Comparison of ENCODE assay signal across 19 cellular contexts in the genomic region with DNA sequence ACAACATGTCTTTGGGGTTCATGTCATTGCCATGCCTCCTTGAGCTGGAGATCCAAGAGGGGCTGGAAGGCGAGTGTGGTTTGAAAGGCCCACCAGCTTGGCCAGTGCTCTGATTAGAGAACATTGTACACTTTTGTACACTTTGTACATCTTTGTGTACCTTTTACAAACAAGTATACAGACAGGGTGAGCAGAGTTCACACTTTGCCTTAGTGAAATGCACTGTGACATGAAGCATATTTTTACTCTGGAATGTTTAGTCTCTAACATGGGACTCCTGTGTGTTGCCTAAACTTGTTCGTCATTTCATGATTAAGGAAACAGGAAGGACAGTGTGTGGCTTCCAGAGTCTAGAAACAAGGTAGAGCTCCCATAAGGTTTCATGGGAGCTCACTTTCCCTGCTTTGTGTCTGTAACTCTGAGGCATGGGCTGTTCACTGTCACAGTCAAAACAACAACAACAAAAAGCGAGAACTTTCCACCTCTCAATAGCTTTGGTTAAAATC.
A peak's percentile ranks its signal among the peaks of the same experiment; 100 is the strongest.
DNase-seq lines count a peak whose midpoint lies in the region; ATAC-seq, FAIRE-seq and TF ChIP-seq lines count a peak whose summit lies in the region.
"Had no signal": no experiment of that assay in that cellular context is flagged by ENCODE, and none has a peak within 500 bp of the region (broad histone marks: within the 10 kb centered on the region; RNA-seq: fewer than 3 reads in every experiment).

No MANE protein-coding gene starts in this region.

- H3K56ac ChIP-seq in H1 (replicated peaks; ENCODE audit: insufficient read length, low read depth, low read length), result no peak overlapping the region

- peak overlapping the region; percentile 40 for H3K4me2 ChIP-seq in HepG2 (ENCODE audit: low read depth, low read length)
- H3K4me2 ChIP-seq in H1 (ENCODE audit: insufficient read depth in 1 of 2, low read depth in 2 of 2, low read length in 2 of 2), result no peak overlapping the region

- H3K23me2 ChIP-seq in H1 (ENCODE audit: low read depth, low read length), result no peaks in the 10 kb centered on the region

- H3K18ac ChIP-seq in H1 (ENCODE audit: extremely low read depth, low read length), result no peak overlapping the region

- H2BK5ac ChIP-seq in H1 (ENCODE audit: low read depth, low read length), result no peak overlapping the region

- no peaks in the 10 kb centered on the region for H3K79me2 ChIP-seq in HepG2 (ENCODE audit: insufficient read depth, low read length)
- H3K79me2 ChIP-seq in H1 (ENCODE audit: control insufficient read depth in 1 of 2, insufficient read depth in 2 of 2, low read length in 2 of 2), result no peaks in the 10 kb centered on the region

- H3K9me3 ChIP-seq in HepG2 (ENCODE audit: low read length), result no peaks in the 10 kb centered on the region
- no peaks in the 10 kb centered on the region for H3K9me3 ChIP-seq in right lobe of liver
- H3K9me3 ChIP-seq in H1 (ENCODE audit: insufficient read depth in 2 of 2, low read depth in 1 of 2, low read length in 1 of 2), result no peaks in the 10 kb centered on the region
- H3K9me3 ChIP-seq: BE2C, Peyer's patch had no signal

- peak; percentile 82 for ATAC-seq in HepG2
- ATAC-seq in right lobe of liver, result no peak
- no peak for ATAC-seq in GM21737 (IDR thresholded peaks at IDR 0.05; ENCODE audit: unreplicated experiment)
- ATAC-seq: Right ventricle myocardium inferior had no signal

- 0 out of 2 replicates have a peak overlapping the region, but pooled peaks have one; percentile 18 for H2BK15ac ChIP-seq in H1 (ENCODE audit: low read length)

- H4K8ac ChIP-seq in H1 (ENCODE audit: extremely low read depth, insufficient read depth, low read length), result no peak overlapping the region

- H3K4me3 Mint-ChIP-seq in mesothelial cell of epicardium (no peak overlapping the region), type B pancreatic cell (no peak overlapping the region)
- H3K4me3 Mint-ChIP-seq: CD4-positive, alpha-beta T cell had no signal

- DNase-seq in HepG2 (ENCODE audit: low spot score), result peak; percentile 32
- no peak for DNase-seq in right lobe of liver
- DNase-seq in H1 (ENCODE audit: low read depth in 1 of 2, low spot score in 2 of 2), result no peak
- no peak for DNase-seq in mesothelial cell of epicardium (ENCODE audit: low spot score in 2 of 2, unreplicated experiment in 2 of 2)
- DNase-seq in type B pancreatic cell (ENCODE audit: extremely low spot score, unreplicated experiment), result no peak
- no peak for DNase-seq in frontal cortex (ENCODE audit: low spot score in 2 of 2)
- DNase-seq in islet precursor cell, result no peak
- DNase-seq: BE2C; CD4-positive, alpha-beta T cell; DMS153; GF-D8; GM23248; Kasumi-1; MV-4-11; NCI-H1694 treated with DMSO at 0.1 percent for 48 hours; Peyer's patch had no signal

- 33% methylated on average over 3 of the region's 3 CpGs for WGBS in HepG2 (ENCODE audit: low lambda C conversion rate)
- WGBS in right lobe of liver (ENCODE audit: insufficient coverage, low coverage, low lambda C conversion rate, missing lambda C conversion rate), result 56% methylated on average over 2 of the region's 3 CpGs
- 83% methylated on average over 3 of the region's 3 CpGs; no CpG with 5 or more reads in 1 of the 2 experiments for WGBS in H1 (ENCODE audit: extremely low coverage in 1 of 2, insufficient coverage in 1 of 2, insufficient read length in 1 of 2, insufficient replicate concordance in 2 of 2, low coverage in 1 of 2, low lambda C conversion rate in 2 of 2, missing lambda C conversion rate in 1 of 2), 2 experiments

- no TSS peak for BruUV-seq in HepG2 (replicated peaks; lab: Mats Ljungman, UMichigan)

- no peak overlapping the region for H4K5ac ChIP-seq in H1 (ENCODE audit: insufficient read length, low read depth, low read length)

- H2AK5ac ChIP-seq in H1 (ENCODE audit: low read depth, low read length), result no peak overlapping the region

- H3K23ac ChIP-seq in H1 (ENCODE audit: insufficient read length), result no peak overlapping the region

- TF ChIP-seq POLR2A in HepG2 (IDR thresholded peaks at IDR 0.05; ENCODE audit: insufficient read depth in 1 of 2, low read depth in 2 of 2, low read length in 2 of 2) (no peak), right lobe of liver (IDR thresholded peaks at IDR 0.05) (no peak), H1 (IDR thresholded peaks at IDR 0.05; ENCODE audit: control extremely low read depth in 1 of 2, low read depth in 2 of 2, low read length in 2 of 2) (no peak)

- H3K4me3 ChIP-seq in HepG2 (replicated peaks in 1 of 3; ENCODE audit: insufficient read depth in 1 of 3, low read depth in 2 of 3, low read length in 3 of 3), result peak overlapping the region in 1 of 3 experiments; percentile 1; a peak in 1 of 6 replicates
- no peak overlapping the region for H3K4me3 ChIP-seq in right lobe of liver
- H3K4me3 ChIP-seq in H1 (ENCODE audit: extremely low read depth in 1 of 4, insufficient read depth in 2 of 4, low read depth in 3 of 4, low read length in 4 of 4), result no peak overlapping the region
- H3K4me3 ChIP-seq: GM23248, Peyer's patch had no signal

- no peaks in the 10 kb centered on the region for H3K79me1 ChIP-seq in H1 (ENCODE audit: low read depth, low read length)

- no peak overlapping the region for H4K91ac ChIP-seq in H1 (replicated peaks; ENCODE audit: insufficient read length, low read length)

- peaks cover 38% of the 10 kb centered on the region for H3K4me1 ChIP-seq in HepG2 (ENCODE audit: insufficient read depth, low read length)
- no peaks in the 10 kb centered on the region for H3K4me1 ChIP-seq in right lobe of liver
- H3K4me1 ChIP-seq in H1 (replicated peaks in 1 of 4; ENCODE audit: control insufficient read depth in 3 of 4, insufficient read depth in 4 of 4, low read length in 3 of 4), result peaks cover 0 to 2% (median 0%) of the 10 kb centered on the region in 4 experiments; a peak in 1 of 7 replicates
- H3K4me1 ChIP-seq: BE2C, Peyer's patch had no signal

- 0 out of 4 replicates have a peak, but pooled peaks of 1 of the 2 experiments have one; percentile 2 for TF ChIP-seq EP300 in HepG2 (IDR thresholded peaks at IDR 0.05; ENCODE audit: low read depth in 2 of 2, low read length in 2 of 2)
- TF ChIP-seq EP300 in HepG2 (CRISPR knock-in tag; IDR thresholded peaks at IDR 0.05; ENCODE audit: borderline replicate concordance), result no peak; the same call in 1 of the 2 replicates
- no peak for TF ChIP-seq EP300 in H1 (IDR thresholded peaks at IDR 0.05; ENCODE audit: borderline replicate concordance in 1 of 2, low read depth in 2 of 2, low read length in 2 of 2)

- H3K4ac ChIP-seq in H1 (replicated peaks; ENCODE audit: insufficient read length, low read depth, low read length), result no peak overlapping the region

- H2BK120ac ChIP-seq in H1 (replicated peaks; ENCODE audit: low read depth, low read length), result no peak overlapping the region

- H3K9ac ChIP-seq in HepG2 (ENCODE audit: insufficient read depth, low read depth, low read length) (no peak overlapping the region), H1 (replicated peaks in 1 of 4; ENCODE audit: extremely low read depth in 1 of 4, low read depth in 3 of 4, low read length in 3 of 4) (no peak overlapping the region)
- H3K9ac ChIP-seq: GM23248 had no signal

- no peaks in the 10 kb centered on the region for H3K9me3 Mint-ChIP-seq in mesothelial cell of epicardium
- no peaks in the 10 kb centered on the region for H3K9me3 Mint-ChIP-seq in type B pancreatic cell
- H3K9me3 Mint-ChIP-seq: CD4-positive, alpha-beta T cell had no signal

- H3K14ac ChIP-seq in H1 (ENCODE audit: insufficient read length), result no peak overlapping the region

- H3K27me3 ChIP-seq in HepG2 (ENCODE audit: control insufficient read depth in 1 of 2, insufficient read depth in 2 of 2, low read length in 2 of 2), result no peaks in the 10 kb centered on the region
- no peaks in the 10 kb centered on the region for H3K27me3 ChIP-seq in right lobe of liver
- H3K27me3 ChIP-seq in H1 (replicated peaks in 1 of 4; ENCODE audit: control insufficient read depth in 3 of 4, extremely low read depth in 1 of 4, insufficient read depth in 3 of 4, low read length in 3 of 4), result no peaks in the 10 kb centered on the region
- H3K27me3 ChIP-seq: BE2C, Peyer's patch had no signal

- H3K27ac ChIP-seq in HepG2 (ENCODE audit: extremely low read length, insufficient read depth, low read length), result no peak overlapping the region
- H3K27ac ChIP-seq in right lobe of liver, result no peak overlapping the region
- H3K27ac ChIP-seq in H1 (ENCODE audit: low read depth, low read length), result no peak overlapping the region
- H3K27ac ChIP-seq: GM23248, Peyer's patch had no signal

- CTCF ChIA-PET in HepG2 (lab: Yijun Ruan, JAX; ENCODE audit: low intra/inter-chr PET ratio, low total read pairs), result no interaction called here
- CTCF ChIA-PET in H1 (lab: Charles Lee; ENCODE audit: partially characterized antibody), result no interaction called here

- FAIRE-seq in HepG2 (lab: Jason Lieb, UNC) (peak; percentile 83), H1 (lab: Jason Lieb, UNC) (no peak), frontal cortex (lab: Jason Lieb, UNC) (no peak)
- FAIRE-seq: A204.1 had no signal

- in situ Hi-C loops in HepG2 (cut with HindIII; ENCODE audit: extremely low pct_ligation_motif_present, low pct_unique_long_range_greater_than_20kb), result no loop called here

- H3K36me3 Mint-ChIP-seq in mesothelial cell of epicardium, result no peaks in the 10 kb centered on the region
- H3K36me3 Mint-ChIP-seq in type B pancreatic cell, result no peaks in the 10 kb centered on the region

- H2AFZ ChIP-seq in HepG2 (ENCODE audit: low read length) (peak overlapping the region; percentile 13), H1 (ENCODE audit: low read length) (peak overlapping the region; percentile 68; the same call in 1 of the 2 replicates)
- H2AFZ ChIP-seq: GM23248 had no signal

- H4K20me1 ChIP-seq in HepG2 (ENCODE audit: insufficient read depth, low read length), result no peaks in the 10 kb centered on the region
- no peaks in the 10 kb centered on the region for H4K20me1 ChIP-seq in H1 (replicated peaks in 1 of 2; ENCODE audit: control insufficient read depth in 1 of 2, insufficient read depth in 2 of 2, low read length in 2 of 2)

- peak overlapping the region; percentile 76; the same call in 1 of the 2 replicates for H2BK12ac ChIP-seq in H1 (ENCODE audit: low read depth, low read length)

- H3K4me1 Mint-ChIP-seq in mesothelial cell of epicardium (peaks cover 34% of the 10 kb centered on the region), type B pancreatic cell (ENCODE audit: unreplicated experiment) (peaks cover 18% of the 10 kb centered on the region)

- TF ChIP-seq RAD21 in HepG2 (CRISPR knock-in tag; IDR thresholded peaks at IDR 0.05) (no peak), H1 (IDR thresholded peaks at IDR 0.05 in 1 of 2, conservative IDR thresholded peaks at IDR 0.05 in 1 of 2; ENCODE audit: low read depth in 2 of 2, low read length in 2 of 2) (no peak)

- POLR2A ChIA-PET in HepG2 (lab: Yijun Ruan, JAX) (no interaction called here), H1 (lab: Charles Lee; ENCODE audit: partially characterized antibody) (no interaction called here)

- peak overlapping the region; percentile 23 for H3K27ac Mint-ChIP-seq in mesothelial cell of epicardium
- H3K27ac Mint-ChIP-seq in type B pancreatic cell, result peak overlapping the region; percentile 37
- H3K27ac Mint-ChIP-seq: CD4-positive, alpha-beta T cell had no signal

- intact Hi-C loops in HepG2 (cut with micrococcal nuclease; ENCODE audit: unreplicated experiment), result no loop called here
- intact Hi-C loops in right lobe of liver (cut with DNase I), result no loop called here

- TF ChIP-seq CTCF in HepG2 (CRISPR knock-in tag; IDR thresholded peaks at IDR 0.05) (no peak), right lobe of liver (IDR thresholded peaks at IDR 0.05) (no peak), H1 (IDR thresholded peaks at IDR 0.05; ENCODE audit: control extremely low read depth in 1 of 3, insufficient read depth in 1 of 3, low read depth in 1 of 3, low read length in 3 of 3) (no peak), mesothelial cell of epicardium (IDR thresholded peaks at IDR 0.05; ENCODE audit: unreplicated experiment) (no peak), type B pancreatic cell (conservative IDR thresholded peaks at IDR 0.05) (no peak)

- peak overlapping the region; percentile 77; the same call in 1 of the 2 replicates for H2BK20ac ChIP-seq in H1 (ENCODE audit: low read length)

- no peaks in the 10 kb centered on the region for H3K36me3 ChIP-seq in HepG2 (replicated peaks in 1 of 2; ENCODE audit: control insufficient read depth in 1 of 2, insufficient read depth in 2 of 2, low read length in 2 of 2)
- no peaks in the 10 kb centered on the region for H3K36me3 ChIP-seq in right lobe of liver
- no peaks in the 10 kb centered on the region for H3K36me3 ChIP-seq in H1 (ENCODE audit: control insufficient read depth in 2 of 4, insufficient read depth in 4 of 4, low read length in 3 of 4)
- H3K36me3 ChIP-seq: BE2C, Peyer's patch had no signal

- H3K27me3 Mint-ChIP-seq in mesothelial cell of epicardium (ENCODE audit: low read depth) (no peaks in the 10 kb centered on the region), type B pancreatic cell (no peaks in the 10 kb centered on the region)
- H3K27me3 Mint-ChIP-seq: CD4-positive, alpha-beta T cell had no signal
